ENCODE assay signal across 1 cellular context in the genomic region with DNA sequence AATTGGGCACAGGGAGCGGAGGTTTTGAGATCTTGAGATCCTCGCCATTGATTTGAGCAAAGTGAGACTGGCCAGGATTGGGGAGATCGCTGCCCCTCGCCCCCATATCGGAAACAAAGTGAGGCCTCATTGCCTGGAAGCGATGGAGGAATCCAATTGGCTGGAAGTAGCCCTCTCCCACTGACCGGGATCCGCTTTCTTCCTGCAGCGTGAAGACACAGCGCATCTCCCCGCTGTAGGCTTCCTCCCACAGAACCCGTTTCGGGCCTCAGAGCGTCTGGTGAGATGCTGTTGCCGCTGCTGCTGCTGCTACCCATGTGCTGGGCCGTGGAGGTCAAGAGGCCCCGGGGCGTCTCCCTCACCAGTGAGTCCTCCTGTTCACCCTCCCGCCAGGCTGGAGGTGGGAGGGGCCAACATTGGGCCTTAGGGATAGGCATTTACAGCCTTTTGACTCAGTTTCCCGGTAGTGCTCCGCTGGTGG.
TF ChIP-seq lines count a peak whose summit lies in the region.

No MANE protein-coding gene starts in this region.

TF ChIP-seq in HEK293, 187 proteins besides CTCF, POLR2A, EP300 and RAD21 (continued from another document):
- TF ChIP-seq ZNF202 (tag by site-specific recombination; IDR thresholded peaks at IDR 0.05; ENCODE audit: borderline replicate concordance) (no peak), ZNF501 (tag by site-specific recombination; IDR thresholded peaks at IDR 0.05) (0 out of 2 replicates have a peak, but pooled peaks have one; percentile 44), ZNF830 (tag by site-specific recombination; IDR thresholded peaks at IDR 0.05; ENCODE audit: low read depth) (no peak), HOXD13 (CRISPR knock-in tag; IDR thresholded peaks at IDR 0.05; ENCODE audit: borderline replicate concordance) (no peak), ZNF416 (tag by site-specific recombination; IDR thresholded peaks at IDR 0.05) (no peak)
TF ChIP-seq in HEK293: peak in this region for 3.
